In the genomic region with DNA sequence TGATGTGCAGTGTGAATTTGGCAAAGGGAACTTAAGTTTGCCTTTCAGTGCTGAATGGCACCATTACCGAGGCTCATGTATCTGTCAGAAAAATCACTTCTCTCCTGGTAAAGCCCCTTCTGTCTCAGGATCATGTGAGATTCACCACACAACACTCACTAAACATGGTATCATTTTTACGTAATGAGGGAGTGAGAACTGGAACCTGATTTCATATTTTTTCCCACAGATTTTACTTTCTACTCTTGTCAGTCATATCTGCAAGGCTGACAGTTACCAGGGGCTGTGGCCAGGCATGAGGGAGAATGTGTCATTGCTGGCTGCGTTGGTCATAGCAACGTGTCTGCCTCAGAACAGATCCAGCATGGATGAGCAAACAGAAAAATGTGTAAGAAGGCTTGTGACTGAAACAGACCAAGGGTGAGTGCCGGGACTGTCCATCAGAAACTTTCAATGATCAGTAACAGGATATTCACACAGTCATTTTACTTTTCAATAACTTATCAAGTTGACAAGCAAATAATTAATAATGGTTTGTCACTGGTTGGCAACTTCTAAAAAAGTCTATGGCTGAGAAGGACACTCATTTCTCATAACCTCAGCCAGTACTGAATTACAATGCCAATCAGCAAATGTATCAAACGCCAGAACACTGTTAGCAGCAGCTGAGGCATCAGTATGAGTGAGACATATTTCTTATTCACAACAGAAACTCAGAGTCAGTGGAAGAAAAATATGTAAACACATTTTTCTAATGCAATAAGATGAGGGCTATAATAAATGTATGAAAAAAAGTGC, we compare ENCODE assay signal across 9 cellular contexts.
A peak's percentile ranks its signal among the peaks of the same experiment; 100 is the strongest.
DNase-seq lines count a peak whose midpoint lies in the region; ATAC-seq and TF ChIP-seq lines count a peak whose summit lies in the region.
"Had no signal": no experiment of that assay in that cellular context is flagged by ENCODE, and none has a peak within 500 bp of the region (broad histone marks: within the 10 kb centered on the region; RNA-seq: fewer than 3 reads in every experiment).

No MANE protein-coding gene starts in this region.

- DNase-seq in ELR (ENCODE audit: low read depth) (peak; percentile 95), NCI-H524 (lab: John Stamatoyannopoulos, UW) (no peak), endothelial cell (ENCODE audit: low spot score) (no peak), HuH-7.5 (ENCODE audit: low spot score) (no peak)
- DNase-seq in stimulated activated CD4-positive, alpha-beta T cell treated with anti-CD3 and anti-CD28 coated beads, Interleukin-2, amount 100 ng/mL, for 24 hours = peak; percentile 46 to 59

- H3K4me1 Mint-ChIP-seq in endothelial cell (ENCODE audit: unreplicated experiment) = peaks cover 3% of the 10 kb centered on the region

- H3K27me3 ChIP-seq in endocrine pancreas (ENCODE audit: control insufficient read depth, insufficient read depth, low read length) = no peaks in the 10 kb centered on the region

- peaks cover 3% of the 10 kb centered on the region for H3K27me3 Mint-ChIP-seq in endothelial cell (ENCODE audit: unreplicated experiment)
- H3K27me3 Mint-ChIP-seq: IgD-negative memory B cell had no signal

- no peak for TF ChIP-seq CTCF in endothelial cell (IDR thresholded peaks at IDR 0.05; ENCODE audit: unreplicated experiment)

- H3K9me3 Mint-ChIP-seq in endothelial cell (ENCODE audit: unreplicated experiment) = no peaks in the 10 kb centered on the region
- H3K9me3 Mint-ChIP-seq: IgD-negative memory B cell had no signal

- no peak overlapping the region for H3K4me3 Mint-ChIP-seq in endothelial cell (ENCODE audit: unreplicated experiment)

- H3K36me3 ChIP-seq in endocrine pancreas (ENCODE audit: control insufficient read depth, insufficient read depth, low read length) = no peaks in the 10 kb centered on the region

- peak overlapping the region; percentile 12 for H3K4me3 ChIP-seq in endocrine pancreas (ENCODE audit: control insufficient read depth, insufficient read depth, low read length)

- H3K36me3 Mint-ChIP-seq in endothelial cell (ENCODE audit: low read depth, unreplicated experiment) = no peaks in the 10 kb centered on the region
- H3K36me3 Mint-ChIP-seq: IgD-negative memory B cell had no signal

- no peak overlapping the region for H3K9ac ChIP-seq in endocrine pancreas (ENCODE audit: control insufficient read depth, insufficient read depth, low read length)

- no peak overlapping the region for H3K27ac Mint-ChIP-seq in endothelial cell (ENCODE audit: unreplicated experiment)
- H3K27ac Mint-ChIP-seq: IgD-negative memory B cell had no signal

- H3K9me3 ChIP-seq in endocrine pancreas (ENCODE audit: control insufficient read depth, low read length) = no peaks in the 10 kb centered on the region

- peaks cover 20% of the 10 kb centered on the region for H3K4me1 ChIP-seq in endocrine pancreas (ENCODE audit: control insufficient read depth, insufficient read depth, low read length)

- ATAC-seq in GM19463 (IDR thresholded peaks at IDR 0.05; ENCODE audit: unreplicated experiment) (peak; percentile 87), HG03460 (IDR thresholded peaks at IDR 0.05; ENCODE audit: unreplicated experiment) (peak; percentile 87)

Comparison
In these comparisons a context has a peak if more than half of its experiments do, and no peak if none do; other contexts are left out.
1. DNase-seq: peak in ELR (single experiment) and stimulated activated CD4-positive, alpha-beta T cell treated with anti-CD3 and anti-CD28 coated beads, Interleukin-2, amount 100 ng/mL, for 24 hours (2 of 2); none in NCI-H524 (0 of 2), endothelial cell (single experiment) and HuH-7.5 (single experiment).